8 cellular contexts compared by ENCODE assay signal in the genomic region with DNA sequence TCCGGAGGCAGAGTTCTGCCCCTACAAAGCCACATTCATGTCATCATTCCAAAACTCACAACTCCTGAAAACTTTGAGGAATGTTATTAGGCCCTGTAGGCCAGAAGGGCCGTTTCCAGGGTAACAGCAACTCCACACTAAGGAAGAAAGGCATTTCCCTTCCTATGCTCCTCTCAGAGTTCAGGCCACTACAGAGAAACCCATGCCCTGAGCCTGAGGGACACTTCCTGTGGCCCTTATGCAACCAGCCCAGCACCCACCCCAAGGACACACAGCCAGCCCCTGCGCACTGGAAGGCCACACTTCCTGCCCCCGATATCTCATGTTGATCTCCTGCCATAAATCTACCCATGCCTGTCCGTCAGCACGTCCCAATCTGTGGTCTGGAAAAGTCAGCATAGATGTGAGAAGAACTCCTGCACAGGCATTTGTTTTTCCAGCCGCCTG.
A peak's percentile ranks its signal among the peaks of the same experiment; 100 is the strongest.
DNase-seq lines count a peak whose midpoint lies in the region; ATAC-seq and TF ChIP-seq lines count a peak whose summit lies in the region.
"Had no signal": no experiment of that assay in that cellular context is flagged by ENCODE, and none has a peak within 500 bp of the region (broad histone marks: within the 10 kb centered on the region; RNA-seq: fewer than 3 reads in every experiment).

No MANE protein-coding gene starts in this region.

- H3K4me1 ChIP-seq in upper lobe of right lung = no peaks in the 10 kb centered on the region
- H3K4me1 ChIP-seq: esophagus squamous epithelium had no signal

- DNase-seq in M059J (ENCODE audit: low read depth) (peak; percentile 96), coronary artery (ENCODE audit: low spot score) (no peak), left kidney (ENCODE audit: low read depth, low spot score) (peak; percentile 72), upper lobe of right lung (no peak), SKM-1 (lab: John Stamatoyannopoulos, UW; ENCODE audit: unreplicated experiment) (no peak)
- DNase-seq: esophagus squamous epithelium had no signal

- H3K9me3 ChIP-seq in upper lobe of right lung = no peaks in the 10 kb centered on the region
- H3K9me3 ChIP-seq: esophagus squamous epithelium had no signal

- no peaks in the 10 kb centered on the region for H3K36me3 ChIP-seq in upper lobe of right lung
- H3K36me3 ChIP-seq: esophagus squamous epithelium had no signal

- intact Hi-C loops in upper lobe of right lung (cut with DNase I) = no loop called here

- ATAC-seq in upper lobe of right lung = peak; percentile 45
- ATAC-seq in HG02852 (IDR thresholded peaks at IDR 0.05; ENCODE audit: unreplicated experiment) = no peak
- ATAC-seq in HG03457 (IDR thresholded peaks at IDR 0.05; ENCODE audit: unreplicated experiment) = no peak

- H3K4me3 ChIP-seq in coronary artery (no peak overlapping the region), upper lobe of right lung (no peak overlapping the region)
- H3K4me3 ChIP-seq: esophagus squamous epithelium had no signal

- no peaks in the 10 kb centered on the region for H3K27me3 ChIP-seq in upper lobe of right lung
- H3K27me3 ChIP-seq: esophagus squamous epithelium had no signal

- TF ChIP-seq CTCF in coronary artery (IDR thresholded peaks at IDR 0.05) (no peak), upper lobe of right lung (IDR thresholded peaks at IDR 0.05) (no peak)

- peak overlapping the region; percentile 57 to 77 for H3K27ac ChIP-seq in coronary artery
- H3K27ac ChIP-seq in upper lobe of right lung = peak overlapping the region; percentile 42

Comparison
In these comparisons a context has a peak if more than half of its experiments do, and no peak if none do; other contexts are left out.
1. DNase-seq: peak in M059J (single experiment) and left kidney (single experiment); none in coronary artery (single experiment), upper lobe of right lung (single experiment) and SKM-1 (single experiment).